In the genomic region with DNA sequence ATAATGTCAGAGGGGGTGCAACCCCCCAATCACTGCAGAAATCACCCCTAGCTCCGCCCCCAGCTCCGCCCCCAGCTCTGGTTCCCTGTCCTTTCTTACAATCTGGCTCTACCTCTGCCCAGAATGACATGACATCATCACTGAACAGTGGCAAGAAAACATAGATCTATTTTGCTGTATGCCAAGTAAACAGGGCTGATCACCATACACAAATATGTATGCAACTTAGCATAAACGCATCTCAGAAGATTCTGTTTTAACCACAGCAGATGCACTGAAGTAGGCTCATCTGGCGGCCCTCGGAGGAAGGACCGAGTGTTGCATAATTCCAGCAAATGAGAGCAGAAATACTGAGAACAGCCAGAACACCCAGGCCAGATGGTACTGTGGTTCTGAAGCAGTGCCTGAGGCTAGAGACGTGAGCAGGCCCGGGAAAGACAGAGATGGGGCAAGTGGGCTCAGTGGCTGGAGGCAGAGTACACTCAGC, we compare ENCODE assay signal across 8 cellular contexts.
DNase-seq lines count a peak whose midpoint lies in the region; ATAC-seq and TF ChIP-seq lines count a peak whose summit lies in the region.

No MANE protein-coding gene starts in this region.

- H4K20me1 ChIP-seq in MM.1S (ENCODE audit: insufficient read depth, low read length) = peaks cover 33% of the 10 kb centered on the region

- peaks cover 83% of the 10 kb centered on the region for H3K4me1 Mint-ChIP-seq in activated CD4-positive, alpha-beta memory T cell treated with anti-CD3 and anti-CD28 coated beads, Interleukin-2, amount 10 ng/mL, durations not matched to agents 7 days and 5 days

- H3K4me3 ChIP-seq in foreskin fibroblast (ENCODE audit: low read depth in 1 of 2, low read length in 2 of 2) (no peak overlapping the region), MM.1S (ENCODE audit: low read length) (no peak overlapping the region)

- peaks cover 7% of the 10 kb centered on the region for H3K9me3 Mint-ChIP-seq in activated CD4-positive, alpha-beta memory T cell treated with anti-CD3 and anti-CD28 coated beads, Interleukin-2, amount 10 ng/mL, durations not matched to agents 7 days and 5 days

- H3K27ac ChIP-seq in MM.1S (ENCODE audit: low read length) = no peak overlapping the region

- peaks cover 94% of the 10 kb centered on the region for H3K79me2 ChIP-seq in MM.1S (ENCODE audit: low read length)

- H3K4me3 Mint-ChIP-seq in activated CD4-positive, alpha-beta memory T cell treated with anti-CD3 and anti-CD28 coated beads, Interleukin-2, amount 10 ng/mL, durations not matched to agents 7 days and 5 days = peak overlapping the region; percentile 14

- CTCF ChIA-PET in activated CD4-positive, alpha-beta memory T cell treated with anti-CD3 and anti-CD28 coated beads, Interleukin-2, amount 10 ng/mL, durations not matched to agents 7 days and 5 days (lab: Charles Lee) = interaction anchor here (1.1 to 1.4 kb wide), 4 partner anchors 18 to 56 kb away, joined by 3 to 5 read pairs (median 4); no protein-coding TSS in a partner anchor

- peak overlapping the region; percentile 79 for H3K27ac Mint-ChIP-seq in activated CD4-positive, alpha-beta memory T cell treated with anti-CD3 and anti-CD28 coated beads, Interleukin-2, amount 10 ng/mL, durations not matched to agents 7 days and 5 days

- no peak overlapping the region for H3K9ac ChIP-seq in MM.1S (ENCODE audit: low read length)

- no peaks in the 10 kb centered on the region for H3K36me3 ChIP-seq in MM.1S (replicated peaks; ENCODE audit: insufficient read depth, low read length)

- no peaks in the 10 kb centered on the region for H3K27me3 Mint-ChIP-seq in activated CD4-positive, alpha-beta memory T cell treated with anti-CD3 and anti-CD28 coated beads, Interleukin-2, amount 10 ng/mL, durations not matched to agents 7 days and 5 days

- peaks cover 58% of the 10 kb centered on the region for H3K36me3 Mint-ChIP-seq in activated CD4-positive, alpha-beta memory T cell treated with anti-CD3 and anti-CD28 coated beads, Interleukin-2, amount 10 ng/mL, durations not matched to agents 7 days and 5 days (ENCODE audit: low read depth)

- TF ChIP-seq CTCF in foreskin fibroblast (IDR thresholded peaks at IDR 0.05; ENCODE audit: low read depth, low read length) (no peak), MM.1S (IDR thresholded peaks at IDR 0.05; ENCODE audit: low read length) (no peak)

- no peaks in the 10 kb centered on the region for H3K9me2 ChIP-seq in MM.1S (replicated peaks; ENCODE audit: insufficient read depth, low read length)

- DNase-seq in AML-193 (lab: John Stamatoyannopoulos, UW) = peak; percentile 83 to 84
- DNase-seq in activated CD4-positive, alpha-beta memory T cell treated with anti-CD3 and anti-CD28 coated beads, Interleukin-2, amount 10 ng/mL, durations not matched to agents 7 days and 5 days = peak; percentile 46
- DNase-seq in foreskin fibroblast = peak; percentile 95 to 98
- peak; percentile 39 for DNase-seq in stimulated activated CD4-positive, alpha-beta T cell treated with anti-CD3 and anti-CD28 coated beads, Interleukin-4, amount 100 ng/mL, for 24 hours
- DNase-seq in MM.1S = no peak
- no peak for DNase-seq in NCI-H526 (lab: John Stamatoyannopoulos, UW)

- no peak overlapping the region for H3K4me2 ChIP-seq in MM.1S (ENCODE audit: low read depth, low read length)

- peak; percentile 32 for ATAC-seq in HG03045 (IDR thresholded peaks at IDR 0.05; ENCODE audit: unreplicated experiment)
- no peak for ATAC-seq in GM19467 (IDR thresholded peaks at IDR 0.05; ENCODE audit: unreplicated experiment)

- 0 out of 2 replicates have a peak, but pooled peaks cover 6% of the 10 kb centered on the region for H3F3A ChIP-seq in MM.1S (ENCODE audit: insufficient read depth, low read length)

- H3K9me3 ChIP-seq in MM.1S (replicated peaks; ENCODE audit: insufficient read depth, low read length) = no peaks in the 10 kb centered on the region

- no peaks in the 10 kb centered on the region for H3K4me1 ChIP-seq in MM.1S (ENCODE audit: low read length)

- no peak overlapping the region for H2AFZ ChIP-seq in MM.1S (ENCODE audit: low read length)

- no peaks in the 10 kb centered on the region for H3K27me3 ChIP-seq in MM.1S (replicated peaks; ENCODE audit: insufficient read depth, low read length)

- POLR2A ChIA-PET in activated CD4-positive, alpha-beta memory T cell treated with anti-CD3 and anti-CD28 coated beads, Interleukin-2, amount 10 ng/mL, durations not matched to agents 7 days and 5 days (lab: Charles Lee) = interaction anchor here (1.1 to 2.1 kb wide), 6 partner anchors 10 to 130 kb away, joined by 4 to 10 read pairs (median 5); no protein-coding TSS in a partner anchor

Comparison
In these comparisons a context has a peak if more than half of its experiments do, and no peak if none do; other contexts are left out.
1. DNase-seq: peak in AML-193 (2 of 2), activated CD4-positive, alpha-beta memory T cell treated with anti-CD3 and anti-CD28 coated beads, Interleukin-2, amount 10 ng/mL, durations not matched to agents 7 days and 5 days (single experiment), foreskin fibroblast (2 of 2) and stimulated activated CD4-positive, alpha-beta T cell treated with anti-CD3 and anti-CD28 coated beads, Interleukin-4, amount 100 ng/mL, for 24 hours (single experiment); none in MM.1S (single experiment) and NCI-H526 (0 of 2).